In genomic region chr10:43862756-43863155, GRCh38 we compare ENCODE assay signal across 2 cellular contexts.
TF ChIP-seq lines count a peak whose summit lies in the region.

No MANE protein-coding gene starts in this region.

TF ChIP-seq in endothelial cell of umbilical vein, 7 proteins besides CTCF, POLR2A, EP300 and RAD21 (continued from another document):
- TF ChIP-seq GATA2 (IDR thresholded peaks at IDR 0.05; ENCODE audit: insufficient read depth, insufficient read length, low read depth, low read length): no peak

TF ChIP-seq in GM23338, 12 proteins besides CTCF, POLR2A, EP300 and RAD21 (continued from another document):
- TF ChIP-seq CREB1 (CRISPR knock-in tag; IDR thresholded peaks at IDR 0.05; ENCODE audit: low read depth): no peak
- no peak for TF ChIP-seq ZNF331 (CRISPR knock-in tag; IDR thresholded peaks at IDR 0.05; ENCODE audit: low read depth)
- no peak for TF ChIP-seq EZH2 (IDR thresholded peaks at IDR 0.05; ENCODE audit: low read depth, unreplicated experiment)
- TF ChIP-seq ZNF462 (CRISPR knock-in tag; IDR thresholded peaks at IDR 0.05): no peak
- TF ChIP-seq STAT1 (IDR thresholded peaks at IDR 0.05; ENCODE audit: unreplicated experiment): no peak
- no peak for TF ChIP-seq NANOG (IDR thresholded peaks at IDR 0.05; ENCODE audit: borderline replicate concordance)
- TF ChIP-seq EZH2phosphoT487 (IDR thresholded peaks at IDR 0.05; ENCODE audit: unreplicated experiment): no peak
- no peak for TF ChIP-seq REST (IDR thresholded peaks at IDR 0.05; ENCODE audit: unreplicated experiment)
- TF ChIP-seq, protein P1, sequence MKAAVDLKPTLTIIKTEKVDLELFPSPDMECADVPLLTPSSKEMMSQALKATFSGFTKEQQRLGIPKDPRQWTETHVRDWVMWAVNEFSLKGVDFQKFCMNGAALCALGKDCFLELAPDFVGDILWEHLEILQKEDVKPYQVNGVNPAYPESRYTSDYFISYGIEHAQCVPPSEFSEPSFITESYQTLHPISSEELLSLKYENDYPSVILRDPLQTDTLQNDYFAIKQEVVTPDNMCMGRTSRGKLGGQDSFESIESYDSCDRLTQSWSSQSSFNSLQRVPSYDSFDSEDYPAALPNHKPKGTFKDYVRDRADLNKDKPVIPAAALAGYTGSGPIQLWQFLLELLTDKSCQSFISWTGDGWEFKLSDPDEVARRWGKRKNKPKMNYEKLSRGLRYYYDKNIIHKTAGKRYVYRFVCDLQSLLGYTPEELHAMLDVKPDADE (IDR thresholded peaks at IDR 0.05): no peak
